Comparison of ENCODE assay signal across 16 cellular contexts in the genomic region with DNA sequence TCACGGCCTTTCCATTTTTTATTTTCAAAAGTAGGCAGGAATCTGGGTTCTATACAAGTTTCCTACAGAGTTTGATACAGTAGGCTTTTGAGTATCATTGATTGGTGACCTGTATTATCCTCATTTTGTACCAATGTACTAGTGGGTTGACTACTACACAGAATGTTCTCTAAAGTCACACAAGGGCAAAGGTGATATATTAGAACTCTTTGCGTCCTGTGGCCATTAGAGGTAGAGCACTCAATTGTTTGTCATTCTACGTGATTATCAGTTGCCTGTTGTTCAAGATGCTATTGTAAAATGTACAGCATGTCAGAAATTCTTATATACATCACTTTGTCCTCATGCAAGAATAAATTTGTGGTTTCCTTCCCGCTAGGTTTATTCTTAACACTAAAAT. TPM values are rescaled to one million over a fixed set of nuclear protein-coding genes. Genes with fewer than 3 reads are reported as not detected.
DNase-seq lines count a peak whose midpoint lies in the region; ATAC-seq and TF ChIP-seq lines count a peak whose summit lies in the region.
"Had no signal": no experiment of that assay in that cellular context is flagged by ENCODE, and none has a peak within 500 bp of the region (broad histone marks: within the 10 kb centered on the region; RNA-seq: fewer than 3 reads in every experiment).

No MANE protein-coding gene starts in this region.

- H3K27me3 Mint-ChIP-seq in activated T-cell treated with anti-CD3 and anti-CD28 coated beads, Interleukin-2, amount 50 U/mL, for 24 hours, result no peaks in the 10 kb centered on the region

- no peak overlapping the region for H3K4me3 Mint-ChIP-seq in activated T-cell treated with anti-CD3 and anti-CD28 coated beads, Interleukin-2, amount 50 U/mL, for 24 hours

- H3K36me3 Mint-ChIP-seq in activated T-cell treated with anti-CD3 and anti-CD28 coated beads, Interleukin-2, amount 50 U/mL, for 24 hours (ENCODE audit: low read depth), result peaks cover 96% of the 10 kb centered on the region

- H3K36me3 ChIP-seq in SK-N-MC (ENCODE audit: insufficient read depth, low read length), result peaks cover 95% of the 10 kb centered on the region
- H3K36me3 ChIP-seq in hepatocyte (replicated peaks; ENCODE audit: insufficient read depth, low read depth), result peaks cover 5% of the 10 kb centered on the region
- H3K36me3 ChIP-seq in thoracic aorta, result peaks cover 17% of the 10 kb centered on the region

- H3K4me3 ChIP-seq in SK-N-MC, result no peak overlapping the region
- no peak overlapping the region for H3K4me3 ChIP-seq in hepatocyte
- no peak overlapping the region for H3K4me3 ChIP-seq in thoracic aorta
- H3K4me3 ChIP-seq: GM23248, SJCRH30 had no signal

- 91% methylated on average over 4 of the region's 4 CpGs for WGBS in hepatocyte (ENCODE audit: low lambda C conversion rate, missing lambda C conversion rate)

- H3K27ac Mint-ChIP-seq in activated T-cell treated with anti-CD3 and anti-CD28 coated beads, Interleukin-2, amount 50 U/mL, for 24 hours, result peak overlapping the region; percentile 11

- H3K4me2 ChIP-seq in hepatocyte, result no peak overlapping the region

- no peaks in the 10 kb centered on the region for H4K20me1 ChIP-seq in hepatocyte (ENCODE audit: insufficient read depth, poor library complexity, severe bottlenecking)

- peaks cover 7% of the 10 kb centered on the region for H3K4me1 ChIP-seq in hepatocyte (ENCODE audit: insufficient read depth)
- peaks cover 2 to 27% of the 10 kb centered on the region in 2 donors for H3K4me1 ChIP-seq in thoracic aorta (ENCODE audit: control insufficient read depth in 1 of 2, low read depth in 2 of 2)
- H3K4me1 ChIP-seq: SJCRH30 had no signal

- H3K27ac ChIP-seq in SK-N-MC, result peak overlapping the region; percentile 1; the same call in 1 of the 2 replicates
- H3K27ac ChIP-seq in hepatocyte, result peak overlapping the region; percentile 39
- peak overlapping the region; percentile 57 to 67 for H3K27ac ChIP-seq in thoracic aorta
- H3K27ac ChIP-seq: GM23248, RWPE1, SJCRH30 had no signal

- TF ChIP-seq CTCF in hepatocyte (IDR thresholded peaks at IDR 0.05; ENCODE audit: poor library complexity) (no peak), thoracic aorta (IDR thresholded peaks at IDR 0.05) (no peak)

- no peaks in the 10 kb centered on the region for H3K79me2 ChIP-seq in hepatocyte

- ATAC-seq in thoracic aorta (ENCODE audit: insufficient number of reproducible peaks, low FRiP score, low read depth) (no peak), GM21528 (IDR thresholded peaks at IDR 0.05; ENCODE audit: low FRiP score, unreplicated experiment) (no peak)

- H2AFZ ChIP-seq in hepatocyte, result no peak overlapping the region
- H2AFZ ChIP-seq: GM23248 had no signal

- no peak overlapping the region for H3K9ac ChIP-seq in SK-N-MC (ENCODE audit: insufficient read length)
- H3K9ac ChIP-seq: GM23248 had no signal

- no peaks in the 10 kb centered on the region for H3K9me2 ChIP-seq in hepatocyte (replicated peaks; ENCODE audit: insufficient read depth)

- H3K9me3 ChIP-seq in SK-N-MC (ENCODE audit: low read depth, low read length) (no peaks in the 10 kb centered on the region), hepatocyte (ENCODE audit: low read depth) (no peaks in the 10 kb centered on the region), thoracic aorta (no peaks in the 10 kb centered on the region)
- H3K9me3 ChIP-seq: SJCRH30 had no signal

- no peak for DNase-seq in activated T-cell treated with anti-CD3 and anti-CD28 coated beads, Interleukin-2, amount 50 U/mL, for 24 hours
- no peak for DNase-seq in activated T-cell treated with anti-CD3 and anti-CD28 coated beads for 4 hours
- DNase-seq in SK-N-MC (ENCODE audit: low read depth, low spot score), result no peak
- DNase-seq in hepatocyte (ENCODE audit: low spot score), result no peak
- no peak for DNase-seq in thoracic aorta (ENCODE audit: low spot score)
- no peak for DNase-seq in NCI-H748 treated with DMSO at 0.1 percent for 48 hours (lab: John Stamatoyannopoulos, UW)
- DNase-seq in DMS53 treated with DMSO at 0.1 percent for 48 hours (lab: John Stamatoyannopoulos, UW; ENCODE audit: unreplicated experiment), result no peak
- DNase-seq: 8988T, GDM1, NCI-H1105 treated with DMSO at 0.1 percent for 48 hours, NCI-H187, NCI-H526 treated with DMSO at 0.1 percent for 48 hours had no signal

- H3K4me1 Mint-ChIP-seq in activated T-cell treated with anti-CD3 and anti-CD28 coated beads, Interleukin-2, amount 50 U/mL, for 24 hours (ENCODE audit: low read depth), result no peaks in the 10 kb centered on the region

- H3K27me3 ChIP-seq in hepatocyte (no peaks in the 10 kb centered on the region), thoracic aorta (replicated peaks; ENCODE audit: insufficient read depth) (no peaks in the 10 kb centered on the region)
- H3K27me3 ChIP-seq: SJCRH30 had no signal

- no peaks in the 10 kb centered on the region for H3K9me3 Mint-ChIP-seq in activated T-cell treated with anti-CD3 and anti-CD28 coated beads, Interleukin-2, amount 50 U/mL, for 24 hours

RNA-seq across cellular contexts. Expression of a gene that starts 24.8 kb away (rescaled TPM):
- 38.7 and 45.3 TPM in 2 replicates for total RNA-seq in hepatocyte
- polyA plus RNA-seq in hepatocyte, result 20.1 and 21.0 TPM in 2 replicates
- total RNA-seq in thoracic aorta, result 10 to 100 TPM; 34.8 to 58.7 TPM

Comparison
In these comparisons a context has a peak if more than half of its experiments do, and no peak if none do; other contexts are left out.
1. H3K27ac ChIP-seq: peak in every context shown above with its lines; median percentile 62 in thoracic aorta; 39 in hepatocyte; 1 in SK-N-MC.